ENCODE assay signal across 20 cellular contexts in the genomic region with DNA sequence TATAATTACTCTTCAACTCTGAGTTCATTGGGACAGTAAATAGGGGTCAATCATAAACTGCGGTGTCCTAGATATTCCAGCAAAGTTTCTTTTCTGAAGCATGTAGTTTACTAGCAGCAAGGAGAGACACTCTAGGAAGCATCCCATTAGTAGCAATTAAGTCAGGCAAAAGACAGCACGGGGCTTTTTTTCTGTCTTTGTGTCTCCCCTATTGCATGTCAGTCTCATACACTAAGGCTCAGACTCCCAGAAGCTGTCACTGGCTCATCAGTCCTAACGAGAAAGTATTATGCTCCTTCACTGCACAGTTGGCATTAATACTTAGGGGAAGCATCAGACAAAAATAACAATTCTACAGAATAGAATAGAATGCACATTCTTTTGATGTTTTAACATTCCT.
"Had no signal": no experiment of that assay in that cellular context is flagged by ENCODE, and none has a peak within 500 bp of the region (broad histone marks: within the 10 kb centered on the region; RNA-seq: fewer than 3 reads in every experiment).

No MANE protein-coding gene starts in this region.

- H3K27ac ChIP-seq: cardiac muscle cell, heart left ventricle, testis, vagina had no signal

- H3K27me3 ChIP-seq: cardiac muscle cell, heart left ventricle, testis, vagina had no signal

- H3K36me3 ChIP-seq: cardiac muscle cell, heart left ventricle, vagina had no signal

- H3K36me3 Mint-ChIP-seq: activated naive CD8-positive, alpha-beta T cell; memory B cell; naive thymus-derived CD4-positive, alpha-beta T cell; T-cell had no signal

- H3K4me3 Mint-ChIP-seq: activated naive CD8-positive, alpha-beta T cell; activated T-cell treated with anti-CD3 and anti-CD28 coated beads, Interleukin-2, amount 50 U/mL, for 24 hours; memory B cell; naive thymus-derived CD4-positive, alpha-beta T cell; T-helper 2 cell treated with Interferon-gamma antibody and Interleukin-4, amounts not matched to agents 5 μg/mL and 100 μg/mL, for 36 hours; type B pancreatic cell had no signal

- DNase-seq: activated CD8-positive, alpha-beta memory T cell treated with anti-CD3 and anti-CD28 coated beads for 24 hours; activated CD8-positive, alpha-beta memory T cell treated with anti-CD3 and anti-CD28 coated beads, Interleukin-2, amount 50 U/mL, for 4 hours; activated naive CD4-positive, alpha-beta T cell; activated T-cell treated with anti-CD3 and anti-CD28 coated beads, Interleukin-2, amount 50 U/mL, for 24 hours; heart left ventricle; mucosa of descending colon; naive thymus-derived CD4-positive, alpha-beta T cell; small intestine; stimulated activated CD4-positive, alpha-beta T cell treated with anti-CD3 and anti-CD28 coated beads, Interleukin-15, amount 100 ng/mL, for 24 hours; stimulated activated naive CD4-positive, alpha-beta T cell; T-cell; testis had no signal

- H3K4me3 ChIP-seq: cardiac muscle cell, heart left ventricle, mucosa of descending colon, testis, vagina had no signal

- H3K9me3 Mint-ChIP-seq: T-helper 2 cell treated with Interferon-gamma antibody and Interleukin-4, amounts not matched to agents 5 μg/mL and 100 μg/mL, for 36 hours; type B pancreatic cell had no signal

- H3K4me1 ChIP-seq: testis, vagina had no signal

- H3K9me3 ChIP-seq: heart left ventricle, mucosa of descending colon, testis, vagina had no signal

- H3K27ac Mint-ChIP-seq: activated naive CD8-positive, alpha-beta T cell; activated T-helper 2 cell treated with anti-CD3 and anti-CD28 coated beads, Interferon-gamma antibody, Interleukin-2, Interleukin-4, amounts not matched to agents 10 μg/mL and 5 μg/mL and 100 μg/mL, durations not matched to agents 14 hours and 24 hours and 36 hours; memory B cell; T-helper 2 cell treated with Interferon-gamma antibody and Interleukin-4, amounts not matched to agents 5 μg/mL and 100 μg/mL, for 36 hours had no signal

- H3K27me3 Mint-ChIP-seq: activated naive CD8-positive, alpha-beta T cell; activated T-cell treated with anti-CD3 and anti-CD28 coated beads, Interleukin-2, amount 50 U/mL, for 24 hours; memory B cell; naive thymus-derived CD4-positive, alpha-beta T cell; T-cell; type B pancreatic cell had no signal

- ATAC-seq: heart left ventricle; mucosa of descending colon; naive thymus-derived CD4-positive, alpha-beta T cell; sciatic nerve had no signal

- H3K4me1 Mint-ChIP-seq: memory B cell, T-cell had no signal
